In the genomic region with DNA sequence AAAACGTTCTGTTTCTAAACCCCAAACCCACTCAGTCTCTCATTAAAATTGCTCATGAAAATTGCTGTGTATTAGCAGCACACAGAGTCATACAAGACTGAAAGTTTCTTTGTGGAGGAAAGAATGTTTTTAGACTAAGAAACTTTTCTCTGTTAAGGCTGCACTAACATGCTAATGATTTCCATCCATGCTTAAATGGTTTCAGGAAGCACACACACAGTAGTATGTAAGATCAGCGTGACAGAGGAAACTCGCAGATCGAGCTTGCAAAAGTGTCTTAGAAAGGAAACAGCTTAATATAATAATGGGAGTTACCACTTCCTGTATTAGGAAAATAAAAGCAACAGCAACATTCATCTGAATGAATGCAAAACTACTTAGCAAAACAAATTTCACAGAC, we compare ENCODE assay signal across 9 cellular contexts.
DNase-seq lines count a peak whose midpoint lies in the region; ATAC-seq and TF ChIP-seq lines count a peak whose summit lies in the region.
"Had no signal": no experiment of that assay in that cellular context is flagged by ENCODE, and none has a peak within 500 bp of the region (broad histone marks: within the 10 kb centered on the region; RNA-seq: fewer than 3 reads in every experiment).

No MANE protein-coding gene starts in this region.

- ATAC-seq in CD8-positive, alpha-beta T cell = no peak
- ATAC-seq in GM19351 (IDR thresholded peaks at IDR 0.05; ENCODE audit: unreplicated experiment) = peak; percentile 59
- peak; percentile 77 for ATAC-seq in HG03354 (IDR thresholded peaks at IDR 0.05; ENCODE audit: poor library complexity, severe bottlenecking, unreplicated experiment)
- peak; percentile 49 for ATAC-seq in esophagus mucosa
- ATAC-seq in HG03457 (IDR thresholded peaks at IDR 0.05; ENCODE audit: unreplicated experiment) = no peak

- no peaks in the 10 kb centered on the region for H3K9me3 Mint-ChIP-seq in CD8-positive, alpha-beta T cell

- H3K4me3 ChIP-seq in CD8-positive, alpha-beta T cell (ENCODE audit: low read depth, low read length) = no peak overlapping the region
- H3K4me3 ChIP-seq in sigmoid colon = no peak overlapping the region

- peak overlapping the region; percentile 66 for H3K27ac Mint-ChIP-seq in CD8-positive, alpha-beta T cell
- H3K27ac Mint-ChIP-seq: HFFc6 had no signal

- CTCF ChIA-PET in CD8-positive, alpha-beta T cell (lab: Charles Lee) = interaction anchor here (2.1 kb wide), 1 partner anchor 17 kb away, joined by 7 read pairs; no protein-coding TSS in a partner anchor

- 38 to 78% methylated on average over 4 of the region's 4 CpGs for WGBS in sigmoid colon, 2 donors

- no peak for TF ChIP-seq EP300 in sigmoid colon (IDR thresholded peaks at IDR 0.05)

- no peak overlapping the region for H3K27ac ChIP-seq in CD8-positive, alpha-beta T cell (ENCODE audit: low read depth, low read length)
- no peak overlapping the region for H3K27ac ChIP-seq in sigmoid colon

- peaks cover 27% of the 10 kb centered on the region for H3K4me1 ChIP-seq in CD8-positive, alpha-beta T cell (ENCODE audit: insufficient read depth, low read length)
- no peaks in the 10 kb centered on the region for H3K4me1 ChIP-seq in sigmoid colon

- H3K36me3 Mint-ChIP-seq in CD8-positive, alpha-beta T cell = no peaks in the 10 kb centered on the region

- H3K9me3 ChIP-seq in CD8-positive, alpha-beta T cell (ENCODE audit: low read length) = no peaks in the 10 kb centered on the region
- H3K9me3 ChIP-seq in sigmoid colon = no peaks in the 10 kb centered on the region

- TF ChIP-seq CTCF in CD8-positive, alpha-beta T cell (IDR thresholded peaks at IDR 0.05) = no peak
- TF ChIP-seq CTCF in sigmoid colon (IDR thresholded peaks at IDR 0.05) = no peak

- POLR2A ChIA-PET in CD8-positive, alpha-beta T cell (lab: Charles Lee) = interaction anchor here (0.6 to 2.2 kb wide), 3 partner anchors 16 to 261 kb away, joined by 3 to 11 read pairs (median 4); no protein-coding TSS in a partner anchor

- DNase-seq in CD8-positive, alpha-beta T cell = no peak
- no peak for DNase-seq in OCI-M2 (lab: John Stamatoyannopoulos, UW; ENCODE audit: unreplicated experiment)
- no peak for DNase-seq in sigmoid colon
- DNase-seq in Ammon's horn (ENCODE audit: low spot score) = no peak
- DNase-seq: HFFc6 had no signal

- H3K27me3 Mint-ChIP-seq in CD8-positive, alpha-beta T cell (ENCODE audit: low read depth) = no peaks in the 10 kb centered on the region

- no peaks in the 10 kb centered on the region for H3K36me3 ChIP-seq in CD8-positive, alpha-beta T cell (ENCODE audit: insufficient read depth, low read length)
- no peaks in the 10 kb centered on the region for H3K36me3 ChIP-seq in sigmoid colon

- no peak for TF ChIP-seq POLR2A in sigmoid colon (IDR thresholded peaks at IDR 0.05)

- H3K4me1 Mint-ChIP-seq in CD8-positive, alpha-beta T cell (ENCODE audit: low read depth) = peaks cover 48% of the 10 kb centered on the region

- H3K27me3 ChIP-seq in CD8-positive, alpha-beta T cell (ENCODE audit: insufficient read depth, low read length) = no peaks in the 10 kb centered on the region
- H3K27me3 ChIP-seq in sigmoid colon = no peaks in the 10 kb centered on the region

- no peak overlapping the region for H3K4me3 Mint-ChIP-seq in CD8-positive, alpha-beta T cell
- H3K4me3 Mint-ChIP-seq: HFFc6 had no signal

- intact Hi-C loops in CD8-positive, alpha-beta T cell (cut with DNase I, micrococcal nuclease) = loop anchor here in 1 of 2 experiments (2.0 kb wide), 1 partner anchor 16 kb away; no protein-coding TSS in a partner anchor
- intact Hi-C loops in sigmoid colon (cut with DNase I) = no loop called here

Comparison
In these comparisons a context has a peak if more than half of its experiments do, and no peak if none do; other contexts are left out.
1. ATAC-seq: peak in GM19351 (single experiment), HG03354 (single experiment) and esophagus mucosa (single experiment); none in CD8-positive, alpha-beta T cell (single experiment) and HG03457 (single experiment).